ENCODE assay signal across 28 cellular contexts in genomic region chr11:30365793-30366517, GRCh38.
A peak's percentile ranks its signal among the peaks of the same experiment; 100 is the strongest.
DNase-seq lines count a peak whose midpoint lies in the region; ATAC-seq and TF ChIP-seq lines count a peak whose summit lies in the region.
"Had no signal": no experiment of that assay in that cellular context is flagged by ENCODE, and none has a peak within 500 bp of the region (broad histone marks: within the 10 kb centered on the region; RNA-seq: fewer than 3 reads in every experiment).

No MANE protein-coding gene starts in this region.

- H3K9me3 ChIP-seq in OCI-LY3 (ENCODE audit: insufficient read depth, low read length) = no peaks in the 10 kb centered on the region
- H3K9me3 ChIP-seq: left lung, prostate gland, SJSA1 had no signal

- H3K27ac ChIP-seq in OCI-LY3 (ENCODE audit: low read length) = no peak overlapping the region
- H3K27ac ChIP-seq: left lung, prostate gland, SJSA1 had no signal

- peak overlapping the region; percentile 13 for H3K4me2 ChIP-seq in OCI-LY3 (ENCODE audit: low read length)

- no peak overlapping the region for H3K9ac ChIP-seq in OCI-LY3 (ENCODE audit: low read length)

- no peaks in the 10 kb centered on the region for H4K20me1 ChIP-seq in OCI-LY3 (ENCODE audit: insufficient read depth, low read length)

- peaks cover 11% of the 10 kb centered on the region for H3K4me1 ChIP-seq in OCI-LY3 (ENCODE audit: low read length)
- H3K4me1 ChIP-seq: left lung, prostate gland, SJSA1 had no signal

- no peak overlapping the region for H2AFZ ChIP-seq in OCI-LY3 (ENCODE audit: low read depth, low read length)

- DNase-seq in GM12865 (ENCODE audit: low read depth) (peak; percentile 18), GM19238 (ENCODE audit: insufficient read length, low spot score) (no peak), amygdala (lab: John Stamatoyannopoulos, UW) (no peak)
- DNase-seq: 8988T; activated CD4-positive, CD25-positive, alpha-beta regulatory T cell; activated CD8-positive, alpha-beta memory T cell treated with anti-CD3 and anti-CD28 coated beads, Interleukin-2, amount 50 U/mL, for 4 hours; activated naive CD4-positive, alpha-beta T cell treated with anti-CD3 and anti-CD28 coated beads for 36 hours; amniotic stem cell; DND-41; H7; KG1; left lung; MM.1S; naive B cell; NCI-H2081; NCI-H2227 treated with DMSO at 0.1 percent for 48 hours; NCI-H774; stimulated activated CD4-positive, alpha-beta T cell treated with anti-CD3 and anti-CD28 coated beads, Interleukin-4, amount 100 ng/mL, for 4 hours; stimulated activated naive CD4-positive, alpha-beta T cell; T-helper 1 cell had no signal

- ATAC-seq in GM19395 (IDR thresholded peaks at IDR 0.05; ENCODE audit: unreplicated experiment) = peak; percentile 69
- peak; percentile 82 for ATAC-seq in HG02870 (IDR thresholded peaks at IDR 0.05; ENCODE audit: unreplicated experiment)
- no peak for ATAC-seq in HG02970 (IDR thresholded peaks at IDR 0.05; ENCODE audit: low FRiP score, unreplicated experiment)
- no peak for ATAC-seq in GM21528 (IDR thresholded peaks at IDR 0.05; ENCODE audit: low FRiP score, unreplicated experiment)
- ATAC-seq: left lung, sciatic nerve had no signal

- H3K4me3 ChIP-seq in GM12865 (ENCODE audit: low read depth, low read length) = no peak overlapping the region
- no peak overlapping the region for H3K4me3 ChIP-seq in OCI-LY3 (ENCODE audit: low read length)
- H3K4me3 ChIP-seq: left lung, prostate gland, SJSA1 had no signal

- TF ChIP-seq CTCF in GM12865 (IDR thresholded peaks at IDR 0.05; ENCODE audit: insufficient read depth, low read depth, low read length, missing control alignments) (no peak), OCI-LY3 (IDR thresholded peaks at IDR 0.05; ENCODE audit: low read depth, low read length) (no peak)

- peaks cover 9% of the 10 kb centered on the region; the same call in 1 of the 2 replicates for H3K27me3 ChIP-seq in OCI-LY3 (ENCODE audit: low read depth, low read length)
- H3K27me3 ChIP-seq: left lung, SJSA1 had no signal

- H3K79me2 ChIP-seq in OCI-LY3 (ENCODE audit: low read length) = no peaks in the 10 kb centered on the region

- no peaks in the 10 kb centered on the region for H3K36me3 ChIP-seq in OCI-LY3 (replicated peaks; ENCODE audit: low read depth, low read length)
- H3K36me3 ChIP-seq: left lung, prostate gland, SJSA1 had no signal

Comparison
In these comparisons a context has a peak if more than half of its experiments do, and no peak if none do; other contexts are left out.
1. ATAC-seq: peak in GM19395 (single experiment) and HG02870 (single experiment); none in HG02970 (single experiment) and GM21528 (single experiment).